Comparison of ENCODE assay signal across 8 cellular contexts in the genomic region with DNA sequence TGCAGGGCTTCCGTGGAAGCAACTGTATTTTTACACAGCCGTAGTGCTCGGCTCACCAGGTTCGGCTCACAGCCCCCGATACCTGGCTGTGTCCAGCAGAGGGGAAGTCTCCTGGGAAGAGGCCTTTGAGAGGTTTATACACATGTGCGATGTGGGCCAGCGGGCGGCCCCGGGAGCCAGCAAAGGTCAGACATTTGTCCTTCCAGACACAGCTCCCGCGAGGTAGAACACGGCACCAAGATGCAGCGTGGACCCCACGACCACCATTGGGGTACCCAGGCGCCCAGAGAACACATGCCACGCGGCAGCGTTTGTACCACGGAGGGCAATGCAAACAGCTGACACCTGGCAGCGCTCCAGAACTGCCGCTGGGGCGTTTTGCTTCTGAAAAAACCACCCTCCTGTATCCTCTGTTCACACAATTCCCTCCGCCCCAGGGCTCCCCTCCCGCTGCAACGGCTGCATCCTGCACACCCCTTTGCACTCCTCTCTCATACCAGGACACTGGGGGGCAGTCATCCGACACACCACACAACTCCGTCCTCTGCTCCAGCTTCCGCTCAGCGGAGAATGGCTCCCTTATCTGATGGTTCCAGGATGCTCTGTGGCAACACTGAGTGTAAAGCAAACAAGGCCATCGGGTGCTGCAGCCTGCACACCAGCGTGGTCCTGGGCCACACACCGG.
A peak's percentile ranks its signal among the peaks of the same experiment; 100 is the strongest.
DNase-seq lines count a peak whose midpoint lies in the region; ATAC-seq and TF ChIP-seq lines count a peak whose summit lies in the region.

No MANE protein-coding gene starts in this region.

- H3K4me3 Mint-ChIP-seq in activated T-helper 1 cell treated with anti-CD3 and anti-CD28 coated beads, Interleukin-12 subunit alpha, Interleukin-12 subunit beta, Interleukin-2, Interleukin-4 antibody, amounts not matched to agents 30 ng/mL and 10 ng/mL and 1 ng/mL, durations not matched to agents 14 hours and 24 hours and 36 hours: peak overlapping the region; percentile 35
- H3K4me3 Mint-ChIP-seq in neural crest cell: no peak overlapping the region
- H3K4me3 Mint-ChIP-seq in stimulated activated naive B cell treated with anti-CD40 and anti-IgM and Interleukin-4, amounts not matched to agents 10 μg/mL and 1 μg/mL and 100 μg/mL, for 72 hours: peak overlapping the region; percentile 57 to 77

- peaks cover 61% of the 10 kb centered on the region for H3K4me1 Mint-ChIP-seq in activated T-helper 1 cell treated with anti-CD3 and anti-CD28 coated beads, Interleukin-12 subunit alpha, Interleukin-12 subunit beta, Interleukin-2, Interleukin-4 antibody, amounts not matched to agents 30 ng/mL and 10 ng/mL and 1 ng/mL, durations not matched to agents 14 hours and 24 hours and 36 hours (ENCODE audit: low read depth)
- H3K4me1 Mint-ChIP-seq in neural crest cell: peaks cover 19% of the 10 kb centered on the region
- H3K4me1 Mint-ChIP-seq in stimulated activated naive B cell treated with anti-CD40 and anti-IgM and Interleukin-4, amounts not matched to agents 10 μg/mL and 1 μg/mL and 100 μg/mL, for 72 hours: peaks cover 39 to 46% of the 10 kb centered on the region in 2 donors

- peak; percentile 71 to 77 for ATAC-seq in stimulated activated naive B cell treated with anti-CD40 and anti-IgM and Interleukin-4, amounts not matched to agents 10 μg/mL and 1 μg/mL and 100 μg/mL, for 72 hours (replicated peaks)
- no peak for ATAC-seq in GM18511 (IDR thresholded peaks at IDR 0.05; ENCODE audit: unreplicated experiment)

- H3K4me3 ChIP-seq in fibroblast of the aortic adventitia (ENCODE audit: low read depth, low read length): no peak overlapping the region

- peak; percentile 49; the same call in 1 of the 2 replicates for TF ChIP-seq RAD21 in Ishikawa (IDR thresholded peaks at IDR 0.05; ENCODE audit: low read depth)

- H3K27me3 Mint-ChIP-seq in activated T-helper 1 cell treated with anti-CD3 and anti-CD28 coated beads, Interleukin-12 subunit alpha, Interleukin-12 subunit beta, Interleukin-2, Interleukin-4 antibody, amounts not matched to agents 30 ng/mL and 10 ng/mL and 1 ng/mL, durations not matched to agents 14 hours and 24 hours and 36 hours (ENCODE audit: insufficient read depth): peaks cover 3% of the 10 kb centered on the region
- no peaks in the 10 kb centered on the region for H3K27me3 Mint-ChIP-seq in neural crest cell (ENCODE audit: low read depth)
- H3K27me3 Mint-ChIP-seq in stimulated activated naive B cell treated with anti-CD40 and anti-IgM and Interleukin-4, amounts not matched to agents 10 μg/mL and 1 μg/mL and 100 μg/mL, for 72 hours: peaks cover 6 to 15% of the 10 kb centered on the region in 2 donors

- no peaks in the 10 kb centered on the region for H3K9me3 Mint-ChIP-seq in activated T-helper 1 cell treated with anti-CD3 and anti-CD28 coated beads, Interleukin-12 subunit alpha, Interleukin-12 subunit beta, Interleukin-2, Interleukin-4 antibody, amounts not matched to agents 30 ng/mL and 10 ng/mL and 1 ng/mL, durations not matched to agents 14 hours and 24 hours and 36 hours
- no peaks in the 10 kb centered on the region for H3K9me3 Mint-ChIP-seq in neural crest cell
- H3K9me3 Mint-ChIP-seq in stimulated activated naive B cell treated with anti-CD40 and anti-IgM and Interleukin-4, amounts not matched to agents 10 μg/mL and 1 μg/mL and 100 μg/mL, for 72 hours: peaks cover 0 to 5% of the 10 kb centered on the region in 2 donors

- H3K27ac Mint-ChIP-seq in activated T-helper 1 cell treated with anti-CD3 and anti-CD28 coated beads, Interleukin-12 subunit alpha, Interleukin-12 subunit beta, Interleukin-2, Interleukin-4 antibody, amounts not matched to agents 30 ng/mL and 10 ng/mL and 1 ng/mL, durations not matched to agents 14 hours and 24 hours and 36 hours: peak overlapping the region; percentile 70
- peak overlapping the region; percentile 91 for H3K27ac Mint-ChIP-seq in neural crest cell (ENCODE audit: unreplicated experiment)
- H3K27ac Mint-ChIP-seq in stimulated activated naive B cell treated with anti-CD40 and anti-IgM and Interleukin-4, amounts not matched to agents 10 μg/mL and 1 μg/mL and 100 μg/mL, for 72 hours: peak overlapping the region; percentile 91

- in situ Hi-C loops in Caki2 (cut with HindIII; ENCODE audit: low pct_unique_long_range_greater_than_20kb, low sequenced_read_pairs): no loop called here

- TF ChIP-seq EP300 in Ishikawa (IDR thresholded peaks at IDR 0.05; ENCODE audit: borderline replicate concordance): no peak

- peak; percentile 67 for TF ChIP-seq CTCF in fibroblast of the aortic adventitia (IDR thresholded peaks at IDR 0.05; ENCODE audit: insufficient read depth, low read length)
- TF ChIP-seq CTCF in neural crest cell (conservative IDR thresholded peaks at IDR 0.05): peak; percentile 57

- DNase-seq in Caki2 (ENCODE audit: low read depth) (peak; percentile 83), fibroblast of the aortic adventitia (ENCODE audit: low read depth) (peak; percentile 94), neural crest cell (ENCODE audit: low read depth, low spot score) (peak; percentile 52)
- DNase-seq in activated T-helper 1 cell treated with anti-CD3 and anti-CD28 coated beads, Interleukin-12 subunit alpha, Interleukin-12 subunit beta, Interleukin-2, Interleukin-4 antibody, amounts not matched to agents 30 ng/mL and 10 ng/mL and 1 ng/mL, durations not matched to agents 14 hours and 24 hours and 36 hours (ENCODE audit: low spot score): peak; percentile 69
- peak; percentile 41 for DNase-seq in stimulated activated naive B cell treated with anti-CD40 and anti-IgM and Interleukin-4, amounts not matched to agents 10 μg/mL and 1 μg/mL and 100 μg/mL, for 72 hours

- intact Hi-C loops in activated T-helper 1 cell treated with anti-CD3 and anti-CD28 coated beads, Interleukin-12 subunit alpha, Interleukin-12 subunit beta, Interleukin-2, Interleukin-4 antibody, amounts not matched to agents 30 ng/mL and 10 ng/mL and 1 ng/mL, durations not matched to agents 14 hours and 24 hours and 36 hours (cut with micrococcal nuclease): loop anchor here (1.0 to 5.0 kb wide), 9 partner anchors 10 to 690 kb away; no protein-coding TSS in a partner anchor

- peaks cover 8% of the 10 kb centered on the region for H3K36me3 Mint-ChIP-seq in activated T-helper 1 cell treated with anti-CD3 and anti-CD28 coated beads, Interleukin-12 subunit alpha, Interleukin-12 subunit beta, Interleukin-2, Interleukin-4 antibody, amounts not matched to agents 30 ng/mL and 10 ng/mL and 1 ng/mL, durations not matched to agents 14 hours and 24 hours and 36 hours (ENCODE audit: low read depth)
- no peaks in the 10 kb centered on the region for H3K36me3 Mint-ChIP-seq in neural crest cell (ENCODE audit: low read depth)
- no peaks in the 10 kb centered on the region for H3K36me3 Mint-ChIP-seq in stimulated activated naive B cell treated with anti-CD40 and anti-IgM and Interleukin-4, amounts not matched to agents 10 μg/mL and 1 μg/mL and 100 μg/mL, for 72 hours

TF ChIP-seq in Ishikawa, 13 proteins besides CTCF, POLR2A, EP300 and RAD21:
- TF ChIP-seq NFIC (IDR thresholded peaks at IDR 0.05) (no peak), YY1 (IDR thresholded peaks at IDR 0.05; ENCODE audit: low read depth) (no peak), TAF1 (IDR thresholded peaks at IDR 0.05; ENCODE audit: low read depth) (no peak), ZBTB7A (IDR thresholded peaks at IDR 0.05; ENCODE audit: low read depth) (no peak), TEAD4 (IDR thresholded peaks at IDR 0.05) (no peak), CREB1 (IDR thresholded peaks at IDR 0.05; ENCODE audit: low read depth) (no peak), TCF12 (IDR thresholded peaks at IDR 0.05; ENCODE audit: low read depth) (no peak), FOXM1 (IDR thresholded peaks at IDR 0.05; ENCODE audit: borderline replicate concordance, low read depth) (no peak), EGR1 (IDR thresholded peaks at IDR 0.05) (no peak)
- TF ChIP-seq, protein P1, sequence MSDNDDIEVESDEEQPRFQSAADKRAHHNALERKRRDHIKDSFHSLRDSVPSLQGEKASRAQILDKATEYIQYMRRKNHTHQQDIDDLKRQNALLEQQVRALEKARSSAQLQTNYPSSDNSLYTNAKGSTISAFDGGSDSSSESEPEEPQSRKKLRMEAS (IDR thresholded peaks at IDR 0.05): no peak

TF ChIP-seq in PFSK-1, 5 proteins besides CTCF, POLR2A, EP300 and RAD21:
- TF ChIP-seq, protein P2, sequence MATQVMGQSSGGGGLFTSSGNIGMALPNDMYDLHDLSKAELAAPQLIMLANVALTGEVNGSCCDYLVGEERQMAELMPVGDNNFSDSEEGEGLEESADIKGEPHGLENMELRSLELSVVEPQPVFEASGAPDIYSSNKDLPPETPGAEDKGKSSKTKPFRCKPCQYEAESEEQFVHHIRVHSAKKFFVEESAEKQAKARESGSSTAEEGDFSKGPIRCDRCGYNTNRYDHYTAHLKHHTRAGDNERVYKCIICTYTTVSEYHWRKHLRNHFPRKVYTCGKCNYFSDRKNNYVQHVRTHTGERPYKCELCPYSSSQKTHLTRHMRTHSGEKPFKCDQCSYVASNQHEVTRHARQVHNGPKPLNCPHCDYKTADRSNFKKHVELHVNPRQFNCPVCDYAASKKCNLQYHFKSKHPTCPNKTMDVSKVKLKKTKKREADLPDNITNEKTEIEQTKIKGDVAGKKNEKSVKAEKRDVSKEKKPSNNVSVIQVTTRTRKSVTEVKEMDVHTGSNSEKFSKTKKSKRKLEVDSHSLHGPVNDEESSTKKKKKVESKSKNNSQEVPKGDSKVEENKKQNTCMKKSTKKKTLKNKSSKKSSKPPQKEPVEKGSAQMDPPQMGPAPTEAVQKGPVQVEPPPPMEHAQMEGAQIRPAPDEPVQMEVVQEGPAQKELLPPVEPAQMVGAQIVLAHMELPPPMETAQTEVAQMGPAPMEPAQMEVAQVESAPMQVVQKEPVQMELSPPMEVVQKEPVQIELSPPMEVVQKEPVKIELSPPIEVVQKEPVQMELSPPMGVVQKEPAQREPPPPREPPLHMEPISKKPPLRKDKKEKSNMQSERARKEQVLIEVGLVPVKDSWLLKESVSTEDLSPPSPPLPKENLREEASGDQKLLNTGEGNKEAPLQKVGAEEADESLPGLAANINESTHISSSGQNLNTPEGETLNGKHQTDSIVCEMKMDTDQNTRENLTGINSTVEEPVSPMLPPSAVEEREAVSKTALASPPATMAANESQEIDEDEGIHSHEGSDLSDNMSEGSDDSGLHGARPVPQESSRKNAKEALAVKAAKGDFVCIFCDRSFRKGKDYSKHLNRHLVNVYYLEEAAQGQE (IDR thresholded peaks at IDR 0.05; ENCODE audit: insufficient read depth in 1 of 2, low read depth in 2 of 2, low read length in 2 of 2): no peak
- peak; percentile 94 for TF ChIP-seq FOXP2 (optimal IDR thresholded peaks at IDR 0.05; ENCODE audit: borderline replicate concordance, extremely low read depth, extremely low read length, insufficient read depth)
- no peak for TF ChIP-seq TAF1 (IDR thresholded peaks at IDR 0.05; ENCODE audit: borderline replicate concordance, insufficient read depth, low read length)
- 0 out of 2 replicates have a peak, but pooled peaks have one; percentile 32 for TF ChIP-seq SIN3A (IDR thresholded peaks at IDR 0.05; ENCODE audit: borderline replicate concordance, insufficient read depth, low read length)
- TF ChIP-seq POLR2AphosphoS5 (IDR thresholded peaks at IDR 0.05; ENCODE audit: low read depth, low read length): no peak

Comparison
In these comparisons a context has a peak if more than half of its experiments do, and no peak if none do; other contexts are left out.
1. DNase-seq: peak in every context shown above with its lines; median percentile 94 in fibroblast of the aortic adventitia; 83 in Caki2; 69 in activated T-helper 1 cell treated with anti-CD3 and anti-CD28 coated beads, Interleukin-12 subunit alpha, Interleukin-12 subunit beta, Interleukin-2, Interleukin-4 antibody, amounts not matched to agents 30 ng/mL and 10 ng/mL and 1 ng/mL, durations not matched to agents 14 hours and 24 hours and 36 hours; 52 in neural crest cell; 41 in stimulated activated naive B cell treated with anti-CD40 and anti-IgM and Interleukin-4, amounts not matched to agents 10 μg/mL and 1 μg/mL and 100 μg/mL, for 72 hours.